In the genomic region with DNA sequence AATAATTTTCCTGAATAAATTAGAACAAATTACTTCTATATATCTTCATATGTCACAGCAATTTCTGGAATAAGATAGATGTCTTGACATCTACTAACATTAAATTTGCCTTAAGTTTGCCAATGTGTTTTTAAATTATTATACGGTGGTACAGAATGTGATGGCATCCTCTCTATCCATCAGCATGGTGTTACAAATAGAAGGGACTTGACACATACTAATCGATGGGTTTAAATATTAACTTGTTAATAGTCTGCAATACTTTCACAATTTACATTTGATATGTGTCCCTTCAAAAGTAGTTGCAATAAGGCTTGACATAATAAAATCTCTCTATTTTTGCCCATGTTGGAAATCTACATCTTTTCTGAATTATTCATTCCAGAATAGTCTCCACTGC, we compare ENCODE assay signal across 37 cellular contexts.
A peak's percentile ranks its signal among the peaks of the same experiment; 100 is the strongest.
DNase-seq lines count a peak whose midpoint lies in the region; ATAC-seq, FAIRE-seq and TF ChIP-seq lines count a peak whose summit lies in the region.
"Had no signal": no experiment of that assay in that cellular context is flagged by ENCODE, and none has a peak within 500 bp of the region (broad histone marks: within the 10 kb centered on the region; RNA-seq: fewer than 3 reads in every experiment).

No MANE protein-coding gene starts in this region.

- in situ Hi-C loops in HepG2 (cut with HindIII; ENCODE audit: extremely low pct_ligation_motif_present, low pct_unique_long_range_greater_than_20kb), result no loop called here

- H3K79me2 ChIP-seq in HepG2 (ENCODE audit: insufficient read depth, low read length), result no peaks in the 10 kb centered on the region

- no peak overlapping the region for H3K9ac ChIP-seq in liver (ENCODE audit: low read depth in 1 of 2, low read length in 2 of 2)
- no peak overlapping the region for H3K9ac ChIP-seq in HepG2 (ENCODE audit: insufficient read depth, low read depth, low read length)
- H3K9ac ChIP-seq: BLaER1; BLaER1 treated with 17β-estradiol and CSF1 and Interleukin-3, amounts not matched to agents 10 nM and 100 nM had no signal

- CTCF ChIA-PET in HepG2 (lab: Yijun Ruan, JAX; ENCODE audit: low intra/inter-chr PET ratio, low total read pairs), result no interaction called here

- H3K4me1 ChIP-seq in liver (ENCODE audit: control insufficient read depth in 4 of 4, insufficient read depth in 4 of 4, low read length in 3 of 4) (peaks cover 5 to 18% (median 11%) of the 10 kb centered on the region in 4 donors), HepG2 (ENCODE audit: insufficient read depth, low read length) (no peaks in the 10 kb centered on the region), right lobe of liver (peaks cover 0 to 27% (median 8%) of the 10 kb centered on the region in 4 donors), testis (no peaks in the 10 kb centered on the region)
- H3K4me1 ChIP-seq: A549; BE2C; BLaER1; BLaER1 treated with 17β-estradiol and CSF1 and Interleukin-3, amounts not matched to agents 10 nM and 100 nM; Caco-2 had no signal

- no peaks in the 10 kb centered on the region for H3K27me3 Mint-ChIP-seq in activated naive CD8-positive, alpha-beta T cell treated with anti-CD3 and anti-CD28 coated beads, Interleukin-2, amount 50 U/mL, for 24 hours
- H3K27me3 Mint-ChIP-seq: B cell; CD4-positive, alpha-beta memory T cell; CD4-positive, alpha-beta T cell; CD4-positive, CD25-positive, alpha-beta regulatory T cell; CD8-positive, alpha-beta memory T cell had no signal

- 37% methylated on average over 2 of the region's 2 CpGs for WGBS in liver
- 26% methylated on average over 2 of the region's 2 CpGs for WGBS in HepG2 (ENCODE audit: low lambda C conversion rate)
- WGBS in right lobe of liver (ENCODE audit: insufficient coverage, low coverage, low lambda C conversion rate, missing lambda C conversion rate), result 24% methylated on average over 2 of the region's 2 CpGs
- 91 to 92% methylated on average over 2 of the region's 2 CpGs for WGBS in testis, 2 donors

- H3K9me3 Mint-ChIP-seq in activated naive CD8-positive, alpha-beta T cell treated with anti-CD3 and anti-CD28 coated beads, Interleukin-2, amount 50 U/mL, for 24 hours, result peaks cover 8% of the 10 kb centered on the region

- H2AFZ ChIP-seq in HepG2 (ENCODE audit: low read length), result no peak overlapping the region

- FAIRE-seq in HepG2 (lab: Jason Lieb, UNC), result no peak
- FAIRE-seq: A204.1, A549, D721Med had no signal

- no peaks in the 10 kb centered on the region for H3K4me1 Mint-ChIP-seq in activated naive CD8-positive, alpha-beta T cell treated with anti-CD3 and anti-CD28 coated beads, Interleukin-2, amount 50 U/mL, for 24 hours
- H3K4me1 Mint-ChIP-seq: B cell; CD14-positive monocyte; CD4-positive, alpha-beta memory T cell; CD4-positive, CD25-positive, alpha-beta regulatory T cell; CD8-positive, alpha-beta memory T cell had no signal

- no peak for TF ChIP-seq CTCF in liver (IDR thresholded peaks at IDR 0.05; ENCODE audit: low read depth, low read length, missing input control)
- TF ChIP-seq CTCF in HepG2 (CRISPR knock-in tag; IDR thresholded peaks at IDR 0.05), result no peak
- no peak for TF ChIP-seq CTCF in right lobe of liver (IDR thresholded peaks at IDR 0.05)
- no peak for TF ChIP-seq CTCF in testis (IDR thresholded peaks at IDR 0.05)

- H3K4me3 ChIP-seq in liver (ENCODE audit: low read depth in 1 of 3, low read length in 3 of 3), result no peak overlapping the region
- no peak overlapping the region for H3K4me3 ChIP-seq in HepG2 (replicated peaks in 1 of 3; ENCODE audit: insufficient read depth in 1 of 3, low read depth in 2 of 3, low read length in 3 of 3)
- H3K4me3 ChIP-seq in right lobe of liver, result no peak overlapping the region
- no peak overlapping the region for H3K4me3 ChIP-seq in testis
- H3K4me3 ChIP-seq: A549; BLaER1; BLaER1 treated with 17β-estradiol and CSF1 and Interleukin-3, amounts not matched to agents 10 nM and 100 nM had no signal

- no peaks in the 10 kb centered on the region for H3K27me3 ChIP-seq in liver (ENCODE audit: control insufficient read depth in 4 of 4, insufficient read depth in 4 of 4, low read length in 3 of 4)
- H3K27me3 ChIP-seq in HepG2 (ENCODE audit: control insufficient read depth in 1 of 2, insufficient read depth in 2 of 2, low read length in 2 of 2), result no peaks in the 10 kb centered on the region
- no peaks in the 10 kb centered on the region for H3K27me3 ChIP-seq in right lobe of liver
- no peaks in the 10 kb centered on the region for H3K27me3 ChIP-seq in testis
- H3K27me3 ChIP-seq: BE2C; BLaER1; BLaER1 treated with 17β-estradiol and CSF1 and Interleukin-3, amounts not matched to agents 10 nM and 100 nM had no signal

- no peaks in the 10 kb centered on the region for H4K20me1 ChIP-seq in HepG2 (ENCODE audit: insufficient read depth, low read length)
- H4K20me1 ChIP-seq: BLaER1; BLaER1 treated with 17β-estradiol and CSF1 and Interleukin-3, amounts not matched to agents 10 nM and 100 nM had no signal

- ATAC-seq in HepG2, result no peak
- ATAC-seq in left lobe of liver, result peak; percentile 73
- ATAC-seq in right lobe of liver, result peak; percentile 77 to 81 (median 78)
- no peak for ATAC-seq in GM21447 (IDR thresholded peaks at IDR 0.05; ENCODE audit: unreplicated experiment)
- ATAC-seq in activated naive CD8-positive, alpha-beta T cell treated with anti-CD3 and anti-CD28 coated beads, Interleukin-2, amount 50 U/mL, for 24 hours, result no peak
- ATAC-seq: A549; CD8-positive, alpha-beta T cell had no signal

- BruUV-seq in HepG2 (replicated peaks; lab: Mats Ljungman, UMichigan), result no TSS peak

- H3K36me3 ChIP-seq in liver (ENCODE audit: control insufficient read depth in 4 of 4, insufficient read depth in 3 of 4, low read depth in 1 of 4, low read length in 3 of 4) (no peaks in the 10 kb centered on the region), HepG2 (replicated peaks in 1 of 2; ENCODE audit: control insufficient read depth in 1 of 2, insufficient read depth in 2 of 2, low read length in 2 of 2) (no peaks in the 10 kb centered on the region), right lobe of liver (no peaks in the 10 kb centered on the region), testis (ENCODE audit: low read depth, missing control alignments) (no peaks in the 10 kb centered on the region)
- H3K36me3 ChIP-seq: BE2C; BLaER1; BLaER1 treated with 17β-estradiol and CSF1 and Interleukin-3, amounts not matched to agents 10 nM and 100 nM had no signal

- H3K27ac ChIP-seq in liver (ENCODE audit: low read depth in 1 of 2, low read length in 2 of 2) (peak overlapping the region; percentile 31 to 70), HepG2 (ENCODE audit: extremely low read length, insufficient read depth, low read length) (no peak overlapping the region), right lobe of liver (peak overlapping the region in 2 of 3 donors; percentile 75 to 82), testis (no peak overlapping the region)
- H3K27ac ChIP-seq: 22Rv1; A549; BLaER1; BLaER1 treated with 17β-estradiol and CSF1 and Interleukin-3, amounts not matched to agents 10 nM and 100 nM; C4-2B had no signal

- no peaks in the 10 kb centered on the region for H3K36me3 Mint-ChIP-seq in activated naive CD8-positive, alpha-beta T cell treated with anti-CD3 and anti-CD28 coated beads, Interleukin-2, amount 50 U/mL, for 24 hours (ENCODE audit: low read depth)
- H3K36me3 Mint-ChIP-seq: CD14-positive monocyte; CD4-positive, alpha-beta memory T cell; CD4-positive, CD25-positive, alpha-beta regulatory T cell; CD8-positive, alpha-beta memory T cell; CD8-positive, alpha-beta T cell had no signal

- H3K9me3 ChIP-seq in liver (ENCODE audit: control insufficient read depth in 4 of 4, low read length in 3 of 4) (no peaks in the 10 kb centered on the region), HepG2 (ENCODE audit: low read length) (peaks cover 37% of the 10 kb centered on the region), right lobe of liver (no peaks in the 10 kb centered on the region), testis (no peaks in the 10 kb centered on the region)
- H3K9me3 ChIP-seq: A549; BE2C; BLaER1; BLaER1 treated with 17β-estradiol and CSF1 and Interleukin-3, amounts not matched to agents 10 nM and 100 nM had no signal

- no peak for TF ChIP-seq EP300 in HepG2 (IDR thresholded peaks at IDR 0.05; ENCODE audit: low read depth in 2 of 2, low read length in 2 of 2)
- no peak for TF ChIP-seq EP300 in HepG2 (CRISPR knock-in tag; IDR thresholded peaks at IDR 0.05; ENCODE audit: borderline replicate concordance)

- no peak for DNase-seq in HepG2 (ENCODE audit: low spot score)
- peak; percentile 3 for DNase-seq in HuH-7.5 (ENCODE audit: low spot score)
- DNase-seq in left lobe of liver (ENCODE audit: low spot score), result no peak
- no peak for DNase-seq in right lobe of liver
- no peak for DNase-seq in activated naive CD8-positive, alpha-beta T cell treated with anti-CD3 and anti-CD28 coated beads, Interleukin-2, amount 50 U/mL, for 24 hours
- DNase-seq in testis, result no peak
- DNase-seq: 8988T; ACHN; AML-193; BE2C; C1 segment of cervical spinal cord; Caco-2; Calu3; CD4-positive, alpha-beta memory T cell; CD4-positive, alpha-beta T cell; CD4-positive, CD25-positive, alpha-beta regulatory T cell; CD8-positive, alpha-beta memory T cell; CD8-positive, alpha-beta T cell; COR-L47; DMS 273 treated with DMSO at 0.1 percent for 48 hours; DMS153; DMS53; DMS79; DMS79 treated with DMSO at 0.1 percent for 48 hours; DND-41; EL had no signal

- no peak overlapping the region for H3K4me2 ChIP-seq in HepG2 (ENCODE audit: low read depth, low read length)
- H3K4me2 ChIP-seq: A549; BLaER1; BLaER1 treated with 17β-estradiol and CSF1 and Interleukin-3, amounts not matched to agents 10 nM and 100 nM had no signal

- intact Hi-C loops in HepG2 (cut with micrococcal nuclease; ENCODE audit: unreplicated experiment) (no loop called here), right lobe of liver (cut with DNase I) (no loop called here), testis (cut with DNase I; ENCODE audit: low total_unique reads) (no loop called here)

- POLR2A ChIA-PET in HepG2 (lab: Yijun Ruan, JAX), result no interaction called here

- H3K27ac Mint-ChIP-seq in activated naive CD8-positive, alpha-beta T cell treated with anti-CD3 and anti-CD28 coated beads, Interleukin-2, amount 50 U/mL, for 24 hours, result no peak overlapping the region
- H3K27ac Mint-ChIP-seq: B cell; CD14-positive monocyte; CD4-positive, alpha-beta memory T cell; CD4-positive, alpha-beta T cell; CD4-positive, CD25-positive, alpha-beta regulatory T cell; CD8-positive, alpha-beta memory T cell; CD8-positive, alpha-beta T cell had no signal

- TF ChIP-seq RAD21 in liver (IDR thresholded peaks at IDR 0.05) (peak in 1 of 2 donors; percentile 22), HepG2 (CRISPR knock-in tag; IDR thresholded peaks at IDR 0.05) (no peak)

- TF ChIP-seq POLR2A in HepG2 (IDR thresholded peaks at IDR 0.05; ENCODE audit: insufficient read depth in 1 of 2, low read depth in 2 of 2, low read length in 2 of 2) (no peak), right lobe of liver (IDR thresholded peaks at IDR 0.05) (no peak), testis (IDR thresholded peaks at IDR 0.05) (no peak)

- no peak overlapping the region for H3K4me3 Mint-ChIP-seq in activated naive CD8-positive, alpha-beta T cell treated with anti-CD3 and anti-CD28 coated beads, Interleukin-2, amount 50 U/mL, for 24 hours
- H3K4me3 Mint-ChIP-seq: B cell; CD14-positive monocyte; CD4-positive, alpha-beta memory T cell; CD4-positive, alpha-beta T cell; CD4-positive, CD25-positive, alpha-beta regulatory T cell; CD8-positive, alpha-beta memory T cell; CD8-positive, alpha-beta T cell had no signal

TF ChIP-seq in liver, 16 proteins besides CTCF, POLR2A, EP300 and RAD21 (continues in another document):
- TF ChIP-seq SP1 (IDR thresholded peaks at IDR 0.05), result peak; percentile 35

Comparison
In these comparisons a context has a peak if more than half of its experiments do, and no peak if none do; other contexts are left out.
1. H3K27ac ChIP-seq: peak in liver (2 of 2) and right lobe of liver (2 of 3); none in HepG2 (single experiment) and testis (0 of 2).
2. ATAC-seq: peak in left lobe of liver (single experiment) and right lobe of liver (4 of 4); none in HepG2 (single experiment), GM21447 (single experiment) and activated naive CD8-positive, alpha-beta T cell treated with anti-CD3 and anti-CD28 coated beads, Interleukin-2, amount 50 U/mL, for 24 hours (single experiment).